ENCODE assay signal across 19 cellular contexts in genomic region chr18:62073461-62073860, GRCh38.
DNase-seq lines count a peak whose midpoint lies in the region; TF ChIP-seq lines count a peak whose summit lies in the region.
"Had no signal": no experiment of that assay in that cellular context is flagged by ENCODE, and none has a peak within 500 bp of the region (broad histone marks: within the 10 kb centered on the region; RNA-seq: fewer than 3 reads in every experiment).

No MANE protein-coding gene starts in this region.

- in situ Hi-C loops in mammary epithelial cell (cut with MboI; ENCODE audit: low sequenced_read_pairs in 2 of 2): no loop called here

- H3K4me1 Mint-ChIP-seq in MCF 10A (ENCODE audit: insufficient read depth, unreplicated experiment) (peaks cover 11% of the 10 kb centered on the region), neural progenitor cell (no peaks in the 10 kb centered on the region)

- H3K4me1 ChIP-seq in mammary epithelial cell (ENCODE audit: insufficient read depth, low read length): no peaks in the 10 kb centered on the region
- no peaks in the 10 kb centered on the region for H3K4me1 ChIP-seq in neural progenitor cell
- H3K4me1 ChIP-seq: A549, Caco-2 had no signal

- no peak for TF ChIP-seq CTCF in MCF 10A (IDR thresholded peaks at IDR 0.05; ENCODE audit: unreplicated experiment)
- no peak for TF ChIP-seq CTCF in mammary epithelial cell (conservative IDR thresholded peaks at IDR 0.05 in 1 of 2, IDR thresholded peaks at IDR 0.05 in 1 of 2; ENCODE audit: extremely low read depth in 1 of 2, insufficient read depth in 1 of 2, low read depth in 1 of 2, low read length in 2 of 2)
- TF ChIP-seq CTCF in GM10248 (IDR thresholded peaks at IDR 0.05; ENCODE audit: control extremely low read depth, extremely low read depth, low read depth, missing control alignments): no peak
- TF ChIP-seq CTCF in neural progenitor cell (IDR thresholded peaks at IDR 0.05): no peak

- H3K27me3 Mint-ChIP-seq in MCF 10A (ENCODE audit: insufficient read depth, unreplicated experiment) (no peaks in the 10 kb centered on the region), neural progenitor cell (ENCODE audit: insufficient read depth, low read depth) (no peaks in the 10 kb centered on the region)
- H3K27me3 Mint-ChIP-seq: CD4-positive, alpha-beta T cell; IgD-negative memory B cell had no signal

- no peaks in the 10 kb centered on the region for H3K27me3 ChIP-seq in mammary epithelial cell (ENCODE audit: insufficient read depth, low read length)
- H3K27me3 ChIP-seq in neural progenitor cell: no peaks in the 10 kb centered on the region

- H3F3A ChIP-seq in neural progenitor cell (ENCODE audit: low read depth): no peaks in the 10 kb centered on the region

- 100% methylated on average over 2 of the region's 2 CpGs for WGBS in mammary epithelial cell (ENCODE audit: low coverage, missing lambda C conversion rate)

- H3K4me2 ChIP-seq in mammary epithelial cell (ENCODE audit: insufficient read depth, low read depth, low read length) (no peak overlapping the region), neural progenitor cell (no peak overlapping the region)
- H3K4me2 ChIP-seq: A549 had no signal

- no peaks in the 10 kb centered on the region for H4K20me1 ChIP-seq in mammary epithelial cell (ENCODE audit: insufficient read depth, low read length)
- no peaks in the 10 kb centered on the region for H4K20me1 ChIP-seq in neural progenitor cell (ENCODE audit: low read depth)

- BruUV-seq in MCF 10A (replicated peaks; lab: Mats Ljungman, UMichigan) (no TSS peak), mammary epithelial cell (replicated peaks; lab: Mats Ljungman, UMichigan) (no TSS peak)

- H3K27ac Mint-ChIP-seq in MCF 10A (ENCODE audit: low read depth, unreplicated experiment) (peak overlapping the region; percentile 8), neural progenitor cell (no peak overlapping the region)
- H3K27ac Mint-ChIP-seq: CD4-positive, alpha-beta T cell; HFFc6; IgD-negative memory B cell had no signal

- H3K9me3 Mint-ChIP-seq in MCF 10A (ENCODE audit: unreplicated experiment) (no peaks in the 10 kb centered on the region), neural progenitor cell (no peaks in the 10 kb centered on the region)
- H3K9me3 Mint-ChIP-seq: HFFc6 had no signal

- no peak overlapping the region for H3K4me3 Mint-ChIP-seq in MCF 10A (ENCODE audit: unreplicated experiment)
- no peak overlapping the region for H3K4me3 Mint-ChIP-seq in neural progenitor cell
- H3K4me3 Mint-ChIP-seq: CD4-positive, alpha-beta T cell; HFFc6; IgD-negative memory B cell had no signal

- CTCF ChIA-PET in MCF 10A (lab: Yijun Ruan, JAX): interaction anchor here (0.6 to 0.7 kb wide), 2 partner anchors 56 to 102 kb away, joined by 3 read pairs; no protein-coding TSS in a partner anchor
- CTCF ChIA-PET in mammary epithelial cell (lab: Charles Lee; ENCODE audit: low non-redundant PET): no interaction called here
- CTCF ChIA-PET in GM10248 (lab: Yijun Ruan, JAX): interaction anchor here (1.2 kb wide), 1 partner anchor 11 kb away, joined by 5 read pairs; no protein-coding TSS in a partner anchor

- H3K9me3 ChIP-seq in mammary epithelial cell (replicated peaks; ENCODE audit: insufficient read depth, low read length) (no peaks in the 10 kb centered on the region), neural progenitor cell (ENCODE audit: low read depth) (no peaks in the 10 kb centered on the region)
- H3K9me3 ChIP-seq: A549, Caco-2 had no signal

- H3K36me3 ChIP-seq in mammary epithelial cell (ENCODE audit: insufficient read depth, low read length) (no peaks in the 10 kb centered on the region), neural progenitor cell (no peaks in the 10 kb centered on the region)

- H3K4me3 ChIP-seq in mammary epithelial cell (replicated peaks in 1 of 3; ENCODE audit: insufficient read depth in 1 of 3, low read depth in 2 of 3, low read length in 3 of 3): no peak overlapping the region
- no peak overlapping the region for H3K4me3 ChIP-seq in neural progenitor cell
- H3K4me3 ChIP-seq: A549 had no signal

- H3K79me2 ChIP-seq in mammary epithelial cell (ENCODE audit: insufficient read depth, low read length) (no peaks in the 10 kb centered on the region), neural progenitor cell (ENCODE audit: low read depth) (no peaks in the 10 kb centered on the region)

- H2AFZ ChIP-seq in mammary epithelial cell (ENCODE audit: low read depth, low read length) (no peak overlapping the region), neural progenitor cell (replicated peaks) (no peak overlapping the region)

- H3K36me3 Mint-ChIP-seq in MCF 10A (ENCODE audit: insufficient read depth, unreplicated experiment) (peaks cover under 1% of the 10 kb centered on the region), neural progenitor cell (no peaks in the 10 kb centered on the region)

- H3K27ac ChIP-seq in mammary epithelial cell (ENCODE audit: insufficient read depth, low read depth, low read length) (no peak overlapping the region), neural progenitor cell (no peak overlapping the region)
- H3K27ac ChIP-seq: 22Rv1, A549, C4-2B had no signal

- intact Hi-C loops in MCF 10A (cut with micrococcal nuclease): no loop called here
- intact Hi-C loops in mammary epithelial cell (cut with micrococcal nuclease): no loop called here

- dilution Hi-C loops in mammary epithelial cell (cut with HindIII; ENCODE audit: low sequenced_read_pairs): no loop called here

- DNase-seq in MCF 10A (ENCODE audit: unreplicated experiment) (no peak), mammary epithelial cell (no peak), M059J (ENCODE audit: low read depth) (peak; percentile 28), kidney tubule cell (ENCODE audit: low spot score) (peak; percentile 59), GM10248 (ENCODE audit: extremely low spot score) (no peak), SW480 (ENCODE audit: low spot score) (no peak), neural progenitor cell (ENCODE audit: low spot score) (no peak)
- DNase-seq: AML-193; Caco-2; CD4-positive, alpha-beta T cell; GF-D8; GOT3; H7; HFFc6; KBM-7 had no signal

- POLR2A ChIA-PET in MCF 10A (lab: Yijun Ruan, JAX): interaction anchor here (0.9 to 1.0 kb wide), 2 partner anchors 121 to 180 kb away, joined by 5 read pairs; no protein-coding TSS in a partner anchor
- POLR2A ChIA-PET in GM10248 (lab: Yijun Ruan, JAX): no interaction called here

- H3K9ac ChIP-seq in mammary epithelial cell (ENCODE audit: insufficient read depth, low read length) (no peak overlapping the region), neural progenitor cell (no peak overlapping the region)

Comparison
In these comparisons a context has a peak if more than half of its experiments do, and no peak if none do; other contexts are left out.
1. DNase-seq: peak in M059J (single experiment) and kidney tubule cell (single experiment); none in MCF 10A (single experiment), mammary epithelial cell (single experiment), GM10248 (single experiment), SW480 (single experiment) and neural progenitor cell (single experiment).